1 cellular context compared by ENCODE assay signal in the genomic region with DNA sequence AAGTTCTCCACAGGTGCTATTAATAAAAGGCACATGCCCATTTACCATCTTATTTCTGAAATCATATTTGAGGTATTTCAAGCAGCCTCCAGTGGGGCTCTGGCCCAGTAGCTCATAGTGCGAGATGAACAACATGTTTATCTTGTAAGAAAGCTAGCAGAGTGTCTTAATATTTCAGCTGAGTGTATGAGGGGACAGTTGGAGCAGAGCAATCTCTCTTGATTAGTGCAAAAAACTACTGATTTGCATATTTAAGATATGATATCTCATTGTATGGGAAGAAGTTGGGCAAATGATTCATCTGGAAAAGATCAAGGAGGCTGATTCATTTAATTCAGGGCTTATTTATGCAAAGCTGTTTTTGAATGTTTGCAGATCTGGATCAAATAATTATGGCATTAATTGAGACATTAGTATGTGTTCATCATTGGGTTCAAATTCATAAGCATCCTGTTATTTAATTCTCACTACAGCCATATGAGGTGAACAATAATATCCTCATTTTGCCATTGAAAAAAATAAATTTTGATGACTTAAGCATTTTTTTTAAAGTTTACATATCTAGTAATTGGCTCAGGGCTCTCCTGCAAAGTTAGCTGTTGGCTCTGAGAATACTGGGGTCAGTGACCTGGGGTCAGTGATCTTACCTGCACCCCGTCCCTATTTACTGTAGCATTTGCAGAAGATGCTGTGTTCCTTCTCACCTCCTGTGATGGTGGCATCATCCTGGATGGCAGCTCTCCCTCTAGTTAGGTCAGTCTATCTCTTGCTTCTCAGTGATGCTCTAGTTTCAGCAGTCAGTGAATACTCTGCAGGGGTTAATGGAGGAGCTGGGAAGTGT.
TF ChIP-seq lines count a peak whose summit lies in the region.

No MANE protein-coding gene starts in this region.

TF ChIP-seq in H1, 55 proteins besides CTCF, POLR2A, EP300 and RAD21:
- TF ChIP-seq SP2 (IDR thresholded peaks at IDR 0.05; ENCODE audit: low read length) (no peak), MAFK (IDR thresholded peaks at IDR 0.05; ENCODE audit: low read depth, low read length) (peak; percentile 78; the same call in 1 of the 2 replicates)
- TF ChIP-seq, protein P1, sequence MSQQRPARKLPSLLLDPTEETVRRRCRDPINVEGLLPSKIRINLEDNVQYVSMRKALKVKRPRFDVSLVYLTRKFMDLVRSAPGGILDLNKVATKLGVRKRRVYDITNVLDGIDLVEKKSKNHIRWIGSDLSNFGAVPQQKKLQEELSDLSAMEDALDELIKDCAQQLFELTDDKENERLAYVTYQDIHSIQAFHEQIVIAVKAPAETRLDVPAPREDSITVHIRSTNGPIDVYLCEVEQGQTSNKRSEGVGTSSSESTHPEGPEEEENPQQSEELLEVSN (IDR thresholded peaks at IDR 0.05), result no peak
- TF ChIP-seq, protein P2, sequence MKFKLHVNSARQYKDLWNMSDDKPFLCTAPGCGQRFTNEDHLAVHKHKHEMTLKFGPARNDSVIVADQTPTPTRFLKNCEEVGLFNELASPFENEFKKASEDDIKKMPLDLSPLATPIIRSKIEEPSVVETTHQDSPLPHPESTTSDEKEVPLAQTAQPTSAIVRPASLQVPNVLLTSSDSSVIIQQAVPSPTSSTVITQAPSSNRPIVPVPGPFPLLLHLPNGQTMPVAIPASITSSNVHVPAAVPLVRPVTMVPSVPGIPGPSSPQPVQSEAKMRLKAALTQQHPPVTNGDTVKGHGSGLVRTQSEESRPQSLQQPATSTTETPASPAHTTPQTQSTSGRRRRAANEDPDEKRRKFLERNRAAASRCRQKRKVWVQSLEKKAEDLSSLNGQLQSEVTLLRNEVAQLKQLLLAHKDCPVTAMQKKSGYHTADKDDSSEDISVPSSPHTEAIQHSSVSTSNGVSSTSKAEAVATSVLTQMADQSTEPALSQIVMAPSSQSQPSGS (IDR thresholded peaks at IDR 0.05; ENCODE audit: low read length), result no peak
TF ChIP-seq in H1: peak in this region for 1.
